In genomic region chr17:17783121-17783824, GRCh38 we compare ENCODE assay signal across 8 cellular contexts. TPM values are rescaled to one million over a fixed set of nuclear protein-coding genes. Genes with fewer than 3 reads are reported as not detected.
DNase-seq lines count a peak whose midpoint lies in the region; ATAC-seq and TF ChIP-seq lines count a peak whose summit lies in the region.

No MANE protein-coding gene starts in this region.

- no peaks in the 10 kb centered on the region for H3K9me2 ChIP-seq in MM.1S (replicated peaks; ENCODE audit: insufficient read depth, low read length)

- peak overlapping the region; percentile 92 for H3K4me2 ChIP-seq in MM.1S (ENCODE audit: low read depth, low read length)

- TF ChIP-seq CTCF in GM13977 (IDR thresholded peaks at IDR 0.05; ENCODE audit: extremely low read depth, insufficient read depth, missing control alignments) = peak; percentile 39
- peak; percentile 21; the same call in 1 of the 2 replicates for TF ChIP-seq CTCF in MM.1S (IDR thresholded peaks at IDR 0.05; ENCODE audit: low read length)
- peak; percentile 39 for TF ChIP-seq CTCF in VCaP (conservative IDR thresholded peaks at IDR 0.05)
- TF ChIP-seq CTCF in left lung (IDR thresholded peaks at IDR 0.05) = no peak

- H3K4me1 Mint-ChIP-seq in central memory CD8-positive, alpha-beta T cell = peaks cover 30% of the 10 kb centered on the region

- H3K9me3 ChIP-seq in MM.1S (replicated peaks; ENCODE audit: insufficient read depth, low read length) = no peaks in the 10 kb centered on the region
- no peaks in the 10 kb centered on the region for H3K9me3 ChIP-seq in left lung

- H3F3A ChIP-seq in MM.1S (ENCODE audit: insufficient read depth, low read length) = 0 out of 2 replicates have a peak, but pooled peaks cover 5% of the 10 kb centered on the region

- H3K36me3 ChIP-seq in MM.1S (replicated peaks; ENCODE audit: insufficient read depth, low read length) = no peaks in the 10 kb centered on the region
- H3K36me3 ChIP-seq in left lung = no peaks in the 10 kb centered on the region

- intact Hi-C loops in left lung (cut with DNase I) = no loop called here

- H3K4me3 Mint-ChIP-seq in central memory CD8-positive, alpha-beta T cell = peak overlapping the region; percentile 82

- ATAC-seq in central memory CD8-positive, alpha-beta T cell (replicated peaks; ENCODE audit: extremely low read depth, poor library complexity, severe bottlenecking) = peak; percentile 68
- ATAC-seq in left lung (peak; percentile 63), HG03460 (IDR thresholded peaks at IDR 0.05; ENCODE audit: unreplicated experiment) (no peak)

- H3K4me3 ChIP-seq in MM.1S (ENCODE audit: low read length) = peak overlapping the region; percentile 50
- H3K4me3 ChIP-seq in left lung = peak overlapping the region; percentile 41 to 44

- H3K4me1 ChIP-seq in MM.1S (ENCODE audit: low read length) = no peaks in the 10 kb centered on the region
- peaks cover 24 to 49% of the 10 kb centered on the region in 2 donors for H3K4me1 ChIP-seq in left lung

- H3K9ac ChIP-seq in MM.1S (ENCODE audit: low read length) = peak overlapping the region; percentile 32; the same call in 1 of the 2 replicates

- peaks cover 25% of the 10 kb centered on the region for H3K79me2 ChIP-seq in MM.1S (ENCODE audit: low read length)

- no peaks in the 10 kb centered on the region for H4K20me1 ChIP-seq in MM.1S (ENCODE audit: insufficient read depth, low read length)

- in situ Hi-C loops in GM13977 (cut with MboI; ENCODE audit: low pct_unique_long_range_greater_than_20kb, low sequenced_read_pairs, unreplicated experiment) = no loop called here

- peaks cover 10% of the 10 kb centered on the region for H3K27me3 Mint-ChIP-seq in central memory CD8-positive, alpha-beta T cell

- peak; percentile 84 for DNase-seq in GM13977 (ENCODE audit: low spot score)
- peak; percentile 71 for DNase-seq in MM.1S
- peak; percentile 21 to 25 for DNase-seq in central memory CD8-positive, alpha-beta T cell (ENCODE audit: low spot score in 2 of 2)
- peak in 1 of 2 donors; percentile 68 for DNase-seq in left lung
- DNase-seq in stimulated activated CD4-positive, alpha-beta T cell treated with anti-CD3 and anti-CD28 coated beads, Interleukin-4, amount 100 ng/mL, for 1 hour = peak; percentile 59
- DNase-seq in NOMO-1 (lab: John Stamatoyannopoulos, UW; ENCODE audit: unreplicated experiment in 2 of 2) = no peak

- H3K27me3 ChIP-seq in MM.1S (replicated peaks; ENCODE audit: insufficient read depth, low read length) (no peaks in the 10 kb centered on the region), left lung (peaks cover 0 to 40% of the 10 kb centered on the region in 2 donors)

- H3K36me3 Mint-ChIP-seq in central memory CD8-positive, alpha-beta T cell (ENCODE audit: insufficient read depth) = peaks cover 2% of the 10 kb centered on the region

- H3K27ac ChIP-seq in MM.1S (ENCODE audit: low read length) (no peak overlapping the region), VCaP (peak overlapping the region; percentile 86), left lung (peak overlapping the region; percentile 1 to 48)

- H3K27ac Mint-ChIP-seq in central memory CD8-positive, alpha-beta T cell (ENCODE audit: low read depth) = peak overlapping the region; percentile 75

- H2AFZ ChIP-seq in MM.1S (ENCODE audit: low read length) = peak overlapping the region; percentile 26; the same call in 1 of the 2 replicates

- no peaks in the 10 kb centered on the region for H3K9me3 Mint-ChIP-seq in central memory CD8-positive, alpha-beta T cell

RNA-seq across cellular contexts. Expression of gene SREBF1, which starts 53.5 kb away (rescaled TPM):
- 100 to 1,000 TPM; 112 to 122 TPM for total RNA-seq in left lung

Comparison
In these comparisons a context has a peak if more than half of its experiments do, and no peak if none do; other contexts are left out.
1. DNase-seq: peak in GM13977 (single experiment), MM.1S (single experiment), central memory CD8-positive, alpha-beta T cell (2 of 2) and stimulated activated CD4-positive, alpha-beta T cell treated with anti-CD3 and anti-CD28 coated beads, Interleukin-4, amount 100 ng/mL, for 1 hour (single experiment); none in NOMO-1 (0 of 2).
2. CTCF ChIP-seq: peak in GM13977 (single experiment), MM.1S (single experiment) and VCaP (single experiment); none in left lung (0 of 2).